In genomic region chr3:125984951-125985350, GRCh38 we compare ENCODE assay signal across 6 cellular contexts. TPM values are rescaled to one million over a fixed set of nuclear protein-coding genes. Genes with fewer than 3 reads are reported as not detected.
"Had no signal": no experiment of that assay in that cellular context is flagged by ENCODE, and none has a peak within 500 bp of the region (broad histone marks: within the 10 kb centered on the region; RNA-seq: fewer than 3 reads in every experiment).

No MANE protein-coding gene starts in this region.

RNA-seq across cellular contexts. Expression of gene ROPN1B, which starts 16.0 kb away (rescaled TPM):
- total RNA-seq: activated naive CD4-positive, alpha-beta T cell treated with anti-CD3 and anti-CD28 coated beads, Interleukin-2, amount 50 U/mL, for 72 hours; endodermal cell; esophagus squamous epithelium; gastroesophageal sphincter; skeletal muscle tissue; transverse colon had no signal
